ENCODE assay signal across 23 cellular contexts in genomic region chr4:48853604-48854394, GRCh38.
"Had no signal": no experiment of that assay in that cellular context is flagged by ENCODE, and none has a peak within 500 bp of the region (broad histone marks: within the 10 kb centered on the region; RNA-seq: fewer than 3 reads in every experiment).

No MANE protein-coding gene starts in this region.

- H3K4me3 Mint-ChIP-seq: activated CD4-positive, alpha-beta memory T cell treated with anti-CD3 and anti-CD28 coated beads, Interleukin-2, amount 10 ng/mL, durations not matched to agents 7 days and 5 days; activated CD4-positive, alpha-beta T cell treated with anti-CD3 and anti-CD28 coated beads, Interleukin-2, amount 10 ng/mL, durations not matched to agents 24 days and 14 days; activated naive CD8-positive, alpha-beta T cell; activated T-helper 17 cell treated with anti-CD3 and anti-CD28 coated beads, Interleukin-2, amount 50 U/mL, for 72 hours; naive thymus-derived CD4-positive, alpha-beta T cell; neural progenitor cell; stimulated activated naive B cell treated with anti-CD40 and anti-IgM and Interleukin-4, amounts not matched to agents 10 μg/mL and 1 μg/mL and 100 μg/mL, for 72 hours had no signal

- H3K4me2 ChIP-seq: neural progenitor cell, smooth muscle cell had no signal

- H3K4me1 Mint-ChIP-seq: activated CD4-positive, alpha-beta memory T cell treated with anti-CD3 and anti-CD28 coated beads, Interleukin-2, amount 10 ng/mL, durations not matched to agents 7 days and 5 days; activated T-helper 17 cell treated with anti-CD3 and anti-CD28 coated beads, Interleukin-2, amount 50 U/mL, for 72 hours; neural progenitor cell; stimulated activated naive B cell treated with anti-CD40 and anti-IgM and Interleukin-4, amounts not matched to agents 10 μg/mL and 1 μg/mL and 100 μg/mL, for 72 hours had no signal

- H3K27me3 ChIP-seq: breast epithelium, foreskin keratinocyte, neural progenitor cell, sigmoid colon, transverse colon had no signal

- H3K27ac Mint-ChIP-seq: activated CD4-positive, alpha-beta memory T cell treated with anti-CD3 and anti-CD28 coated beads, Interleukin-2, amount 10 ng/mL, durations not matched to agents 7 days and 5 days; activated CD4-positive, alpha-beta T cell treated with anti-CD3 and anti-CD28 coated beads, Interleukin-2, amount 10 ng/mL, durations not matched to agents 24 days and 14 days; neural progenitor cell had no signal

- H3K4me1 ChIP-seq: breast epithelium, lower lobe of right lung, neural progenitor cell, sigmoid colon, transverse colon had no signal

- H3K27ac ChIP-seq: breast epithelium, foreskin keratinocyte, lower lobe of right lung, neural progenitor cell, sigmoid colon, transverse colon, VCaP had no signal

- H3K9me3 Mint-ChIP-seq: activated CD4-positive, alpha-beta memory T cell treated with anti-CD3 and anti-CD28 coated beads, Interleukin-2, amount 10 ng/mL, durations not matched to agents 7 days and 5 days; activated CD4-positive, alpha-beta T cell treated with anti-CD3 and anti-CD28 coated beads, Interleukin-2, amount 10 ng/mL, durations not matched to agents 24 days and 14 days; activated T-helper 17 cell treated with anti-CD3 and anti-CD28 coated beads, Interleukin-2, amount 50 U/mL, for 72 hours; naive thymus-derived CD4-positive, alpha-beta T cell; neural progenitor cell; stimulated activated naive B cell treated with anti-CD40 and anti-IgM and Interleukin-4, amounts not matched to agents 10 μg/mL and 1 μg/mL and 100 μg/mL, for 72 hours had no signal

- H3K27me3 Mint-ChIP-seq: activated CD4-positive, alpha-beta memory T cell treated with anti-CD3 and anti-CD28 coated beads, Interleukin-2, amount 10 ng/mL, durations not matched to agents 7 days and 5 days; activated CD4-positive, alpha-beta T cell treated with anti-CD3 and anti-CD28 coated beads, Interleukin-2, amount 10 ng/mL, durations not matched to agents 24 days and 14 days; activated naive CD8-positive, alpha-beta T cell; activated T-helper 17 cell treated with anti-CD3 and anti-CD28 coated beads, Interleukin-2, amount 50 U/mL, for 72 hours; naive thymus-derived CD4-positive, alpha-beta T cell; stimulated activated naive B cell treated with anti-CD40 and anti-IgM and Interleukin-4, amounts not matched to agents 10 μg/mL and 1 μg/mL and 100 μg/mL, for 72 hours had no signal

- H3K9me3 ChIP-seq: breast epithelium, lower lobe of right lung, sigmoid colon, transverse colon had no signal

- H2AFZ ChIP-seq: neural progenitor cell had no signal

- H3K36me3 ChIP-seq: breast epithelium had no signal

- FAIRE-seq: endometrium, urothelium cell line had no signal

- ATAC-seq: activated CD4-positive, CD25-positive, alpha-beta regulatory T cell treated with anti-CD3 and anti-CD28 coated beads, Interleukin-2, amount 50 U/mL, for 24 hours; activated T-helper 17 cell treated with anti-CD3 and anti-CD28 coated beads, Interleukin-2, amount 50 U/mL, for 72 hours; foreskin keratinocyte; left lobe of liver; lower lobe of right lung; naive thymus-derived CD4-positive, alpha-beta T cell; stimulated activated naive B cell treated with anti-CD40 and anti-IgM and Interleukin-4, amounts not matched to agents 10 μg/mL and 1 μg/mL and 100 μg/mL, for 72 hours had no signal

- H3K4me3 ChIP-seq: breast epithelium, lower lobe of right lung, neural progenitor cell, sigmoid colon, smooth muscle cell, transverse colon had no signal

- DNase-seq: activated CD4-positive, alpha-beta memory T cell treated with anti-CD3 and anti-CD28 coated beads, Interleukin-2, amount 10 ng/mL, durations not matched to agents 7 days and 5 days; activated CD4-positive, alpha-beta T cell treated with anti-CD3 and anti-CD28 coated beads, Interleukin-2, amount 10 ng/mL, durations not matched to agents 24 days and 14 days; amniotic stem cell; effector CD4-positive, alpha-beta T cell; foreskin keratinocyte; lower lobe of right lung; naive thymus-derived CD4-positive, alpha-beta T cell; sigmoid colon; stimulated activated CD4-positive, alpha-beta T cell treated with anti-CD3 and anti-CD28 coated beads, Interleukin-15, amount 100 ng/mL, for 24 hours; stimulated activated CD8-positive, alpha-beta memory T cell treated with anti-CD3 and anti-CD28 coated beads, Interleukin-4, amount 100 ng/mL, for 48 hours; stimulated activated naive B cell treated with anti-CD40 and anti-IgM and Interleukin-4, amounts not matched to agents 10 μg/mL and 1 μg/mL and 100 μg/mL, for 72 hours; T1000; transverse colon had no signal

- H3K9ac ChIP-seq: neural progenitor cell had no signal
